Comparison of ENCODE assay signal across 11 cellular contexts in genomic region chr22:42994276-42994916, GRCh38. TPM values are rescaled to one million over a fixed set of nuclear protein-coding genes. Genes with fewer than 3 reads are reported as not detected.
DNase-seq lines count a peak whose midpoint lies in the region; ATAC-seq and TF ChIP-seq lines count a peak whose summit lies in the region.
"Had no signal": no experiment of that assay in that cellular context is flagged by ENCODE, and none has a peak within 500 bp of the region (broad histone marks: within the 10 kb centered on the region; RNA-seq: fewer than 3 reads in every experiment).

No MANE protein-coding gene starts in this region.

- peak in 3 of 4 donors; percentile 9 to 40 (median 25) for ATAC-seq in heart left ventricle

- CTCF ChIA-PET in AG04449 (lab: Yijun Ruan, JAX) = interaction anchor here (1.0 to 1.5 kb wide), 4 partner anchors 10 to 193 kb away, joined by 3 to 5 read pairs (median 3); no protein-coding TSS in a partner anchor

- 85 to 88% (median 86%) methylated on average over 6 to 12 of the region's 12 CpGs for WGBS in adrenal gland, 4 donors
- 88 to 98% (median 92%) methylated on average over 10 to 12 of the region's 12 CpGs for WGBS in heart left ventricle, 4 donors

- H3K9me3 ChIP-seq in adrenal gland (replicated peaks in 1 of 3) (no peaks in the 10 kb centered on the region), heart left ventricle (peaks cover 0 to 9% (median 0%) of the 10 kb centered on the region in 12 donors)
- H3K9me3 ChIP-seq: BE2C had no signal

- TF ChIP-seq POLR2A in adrenal gland (IDR thresholded peaks at IDR 0.05) = no peak
- TF ChIP-seq POLR2A in heart left ventricle (IDR thresholded peaks at IDR 0.05) = no peak

- peak overlapping the region; percentile 43 for H3K4me3 ChIP-seq in AG04449 (ENCODE audit: low read depth, low read length)
- peak overlapping the region in 1 of 4 donors; percentile 37 for H3K4me3 ChIP-seq in adrenal gland
- peak overlapping the region in 5 of 12 donors; percentile 12 to 33 (median 25) for H3K4me3 ChIP-seq in heart left ventricle
- peak overlapping the region; percentile 44 for H3K4me3 ChIP-seq in rectal smooth muscle tissue (ENCODE audit: low read length)
- H3K4me3 ChIP-seq in H7 (ENCODE audit: insufficient read depth, low read depth, low read length) = no peak overlapping the region

- H3K27me3 ChIP-seq in adrenal gland = no peaks in the 10 kb centered on the region
- H3K27me3 ChIP-seq in heart left ventricle = no peaks in the 10 kb centered on the region
- H3K27me3 ChIP-seq in rectal smooth muscle tissue (ENCODE audit: control insufficient read depth, insufficient read depth, low read length) = no peaks in the 10 kb centered on the region
- no peaks in the 10 kb centered on the region for H3K27me3 ChIP-seq in H7 (ENCODE audit: control insufficient read depth, insufficient read depth, low read length)
- H3K27me3 ChIP-seq: BE2C had no signal

- TF ChIP-seq CTCF in AG04449 (IDR thresholded peaks at IDR 0.05; ENCODE audit: insufficient read depth, low read length, missing control alignments) (no peak), adrenal gland (IDR thresholded peaks at IDR 0.05) (no peak), heart left ventricle (IDR thresholded peaks at IDR 0.05) (no peak)

- peak overlapping the region; percentile 64 to 94 (median 82) for H3K27ac ChIP-seq in adrenal gland
- peak overlapping the region in 11 of 12 donors; percentile 36 to 86 (median 58) for H3K27ac ChIP-seq in heart left ventricle
- peak overlapping the region; percentile 92 for H3K27ac ChIP-seq in rectal smooth muscle tissue (ENCODE audit: low read depth, low read length)
- H3K27ac ChIP-seq: WERI-Rb-1 had no signal

- H3K36me3 ChIP-seq in adrenal gland (replicated peaks in 1 of 2) (no peaks in the 10 kb centered on the region), heart left ventricle (peaks cover 0 to 4% (median 0%) of the 10 kb centered on the region in 9 donors), rectal smooth muscle tissue (ENCODE audit: control insufficient read depth, insufficient read depth, low read length) (no peaks in the 10 kb centered on the region), H7 (replicated peaks; ENCODE audit: control insufficient read depth, insufficient read depth, low read length) (no peaks in the 10 kb centered on the region)
- H3K36me3 ChIP-seq: BE2C, WERI-Rb-1 had no signal

- no peak for DNase-seq in AG04449 (ENCODE audit: low read depth, low spot score)
- peak in 2 of 7 donors; percentile 14 to 32 for DNase-seq in adrenal gland
- DNase-seq in heart left ventricle = no peak
- no peak for DNase-seq in NCI-H1694 (lab: John Stamatoyannopoulos, UW)
- DNase-seq in activated T-cell treated with anti-CD3 and anti-CD28 coated beads, Interleukin-2, amount 50 U/mL, for 48 hours = no peak
- DNase-seq in Kasumi-1 (lab: John Stamatoyannopoulos, UW) = no peak
- no peak for DNase-seq in H7
- DNase-seq: activated naive CD4-positive, alpha-beta T cell treated with anti-CD3 and anti-CD28 coated beads, Interleukin-2, amount 50 U/mL, for 16 hours; BE2C; WERI-Rb-1 had no signal

- H3K4me1 ChIP-seq in adrenal gland (replicated peaks in 1 of 2) (peaks cover 75 to 87% of the 10 kb centered on the region in 2 donors), heart left ventricle (peaks cover 4 to 89% (median 46%) of the 10 kb centered on the region in 12 donors), rectal smooth muscle tissue (ENCODE audit: control insufficient read depth, insufficient read depth, low read length) (peaks cover 29% of the 10 kb centered on the region)
- H3K4me1 ChIP-seq: BE2C had no signal

- H3K9ac ChIP-seq in rectal smooth muscle tissue (ENCODE audit: low read length) = peak overlapping the region; percentile 26

- POLR2A ChIA-PET in AG04449 (lab: Yijun Ruan, JAX) = interaction anchor here (0.9 to 1.5 kb wide), 5 partner anchors 9 to 21 kb away, joined by 4 to 9 read pairs (median 4); partner anchors contain the start of gene PACSIN2

- intact Hi-C loops in adrenal gland (cut with DNase I) = no loop called here
- intact Hi-C loops in heart left ventricle (cut with DNase I) = no loop called here

RNA-seq across cellular contexts. Expression of gene PACSIN2, which starts 20.6 kb away (rescaled TPM):
- 100 to 1,000 TPM in 6 of 8 donors, 10 to 100 TPM in 2; 77.9 to 186 (median 128) TPM for total RNA-seq in adrenal gland
- polyA plus RNA-seq in adrenal gland = 100 to 1,000 TPM in 1 of 3 donors, 10 to 100 TPM in 2; 29.8 to 152 (median 36.5) TPM
- 10 to 100 TPM; 42.5 to 87.1 (median 59.3) TPM for total RNA-seq in heart left ventricle
- 10 to 100 TPM; 26.5 to 60.4 TPM for polyA plus RNA-seq in heart left ventricle
- total RNA-seq in H7 (2014; rRNA removed; shearing (Covaris generic)) = 60.1 and 63.1 TPM in 2 replicates
